In genomic region chr17:32222621-32223020, GRCh38 we compare ENCODE assay signal across 1 cellular context.
TF ChIP-seq lines count a peak whose summit lies in the region.

No MANE protein-coding gene starts in this region.

TF ChIP-seq in GM23338, 12 proteins besides CTCF, POLR2A, EP300 and RAD21 (continued from another document):
- TF ChIP-seq REST (IDR thresholded peaks at IDR 0.05; ENCODE audit: unreplicated experiment), result no peak
- TF ChIP-seq EZH2 (IDR thresholded peaks at IDR 0.05; ENCODE audit: low read depth, unreplicated experiment), result no peak
- TF ChIP-seq ZNF331 (CRISPR knock-in tag; IDR thresholded peaks at IDR 0.05; ENCODE audit: low read depth), result no peak
- no peak for TF ChIP-seq ZNF462 (CRISPR knock-in tag; IDR thresholded peaks at IDR 0.05)
TF ChIP-seq in GM23338: peak in this region for 0.
